23 cellular contexts compared by ENCODE assay signal in genomic region chr4:167014944-167015343, GRCh38.
"Had no signal": no experiment of that assay in that cellular context is flagged by ENCODE, and none has a peak within 500 bp of the region (broad histone marks: within the 10 kb centered on the region; RNA-seq: fewer than 3 reads in every experiment).

No MANE protein-coding gene starts in this region.

- ATAC-seq: activated CD4-positive, alpha-beta T cell treated with anti-CD3 and anti-CD28 coated beads for 36 hours; activated CD4-positive, CD25-positive, alpha-beta regulatory T cell treated with anti-CD3 and anti-CD28 coated beads, Interleukin-2, amount 50 U/mL, for 24 hours; activated CD8-positive, alpha-beta T cell treated with anti-CD3 and anti-CD28 coated beads, Interleukin-2, amount 10 ng/mL, durations not matched to agents 7 days and 5 days; body of pancreas; Panc1; Right ventricle myocardium inferior had no signal

- H3K36me3 ChIP-seq: adrenal gland, breast epithelium had no signal

- DNase-seq: activated CD4-positive, alpha-beta T cell treated with anti-CD3 and anti-CD28 coated beads for 36 hours; activated CD4-positive, alpha-beta T cell treated with anti-CD3 and anti-CD28 coated beads, Interleukin-2, amount 10 ng/mL, durations not matched to agents 7 days and 5 days; activated CD4-positive, alpha-beta T cell treated with anti-CD3 and anti-CD28 coated beads, Interleukin-2, amount 50 U/mL, for 48 hours; activated CD8-positive, alpha-beta T cell treated with anti-CD3 and anti-CD28 coated beads, Interleukin-2, amount 10 ng/mL, durations not matched to agents 7 days and 5 days; activated gamma-delta T cell; activated naive CD4-positive, alpha-beta T cell treated with Interleukin-2 at 50 U/mL for 16 hours; activated T-cell treated with anti-CD3 and anti-CD28 coated beads, Interleukin-2, amount 50 U/mL, for 24 hours; adrenal gland; body of pancreas; NCI-H1092 treated with DMSO at 0.1 percent for 48 hours; NCI-H146; NCI-H187; NCI-H2029 treated with DMSO at 0.1 percent for 48 hours; NCI-H2107; NCI-H2171; NCI-H446; NCI-H510A treated with DMSO at 0.1 percent for 48 hours; T1000 had no signal

- H3K4me2 ChIP-seq: KMS-11 had no signal

- H3K9me3 ChIP-seq: adrenal gland, body of pancreas, breast epithelium had no signal

- H3K27me3 ChIP-seq: adrenal gland, body of pancreas, breast epithelium had no signal

- H3K4me3 ChIP-seq: adrenal gland, body of pancreas, breast epithelium had no signal

- H3K9ac ChIP-seq: KMS-11 had no signal

- H3K4me1 ChIP-seq: adrenal gland, body of pancreas, breast epithelium had no signal

- H3K27ac ChIP-seq: adrenal gland, body of pancreas, breast epithelium, KMS-11 had no signal
